ENCODE assay signal across 8 cellular contexts in the genomic region with DNA sequence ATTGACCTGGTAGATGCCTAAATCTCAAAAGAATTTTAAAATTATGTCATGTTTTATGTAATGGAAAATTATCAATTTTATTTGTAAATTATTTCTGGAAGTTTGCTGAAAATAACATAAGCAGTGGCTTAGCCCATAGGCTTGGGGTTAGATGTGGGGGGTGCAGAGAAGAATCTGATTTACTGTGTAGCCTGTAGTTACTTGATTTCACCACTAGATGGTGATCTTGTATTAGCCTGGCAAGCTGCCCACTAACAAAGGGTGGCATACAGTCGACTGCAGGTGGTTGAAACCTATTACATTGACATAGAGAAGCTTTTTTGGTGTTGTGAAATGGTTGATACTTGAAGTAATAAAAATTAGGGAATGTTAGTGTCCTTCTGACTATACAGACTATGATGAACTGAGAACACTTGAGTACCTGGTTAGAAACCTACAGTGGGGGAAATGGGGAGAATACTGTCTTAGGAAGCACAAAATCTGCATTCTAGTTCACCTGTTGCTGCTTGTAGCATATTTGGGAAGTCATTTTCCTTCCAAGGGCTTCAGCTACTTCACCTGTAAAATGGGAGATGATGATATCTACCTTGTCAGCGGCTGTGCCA.
A peak's percentile ranks its signal among the peaks of the same experiment; 100 is the strongest.
DNase-seq lines count a peak whose midpoint lies in the region; TF ChIP-seq lines count a peak whose summit lies in the region.

No MANE protein-coding gene starts in this region.

- no peak overlapping the region for H3K4me3 Mint-ChIP-seq in H9

- H2AFZ ChIP-seq in H9 (ENCODE audit: low read length) (no peak overlapping the region), OCI-LY3 (ENCODE audit: low read depth, low read length) (no peak overlapping the region)

- in situ Hi-C loops in KBM-7 (cut with MboI; ENCODE audit: low pct_unique_long_range_greater_than_20kb, low sequenced_read_pairs) (no loop called here), astrocyte of the spinal cord (cut with HindIII; ENCODE audit: low sequenced_read_pairs) (no loop called here)

- peak; percentile 69 for TF ChIP-seq CTCF in GM10248 (IDR thresholded peaks at IDR 0.05; ENCODE audit: control extremely low read depth, extremely low read depth, low read depth, missing control alignments)
- peak; percentile 96 for TF ChIP-seq CTCF in H9 (conservative IDR thresholded peaks at IDR 0.05)
- peak; percentile 93 for TF ChIP-seq CTCF in OCI-LY3 (IDR thresholded peaks at IDR 0.05; ENCODE audit: low read depth, low read length)
- peak; percentile 76 for TF ChIP-seq CTCF in astrocyte of the spinal cord (IDR thresholded peaks at IDR 0.05; ENCODE audit: low read depth, low read length)
- peak; percentile 65 to 89 (median 81) for TF ChIP-seq CTCF in spleen (IDR thresholded peaks at IDR 0.05 in 8 of 11, conservative IDR thresholded peaks at IDR 0.05 in 3 of 11)

- H4K91ac ChIP-seq in H9 (ENCODE audit: insufficient read length, low read depth, low read length) = no peak overlapping the region

- H4K8ac ChIP-seq in H9 (replicated peaks; ENCODE audit: insufficient read length, low read depth, low read length) = no peak overlapping the region

- H4K5ac ChIP-seq in H9 (ENCODE audit: insufficient read length, low read depth, low read length) = no peak overlapping the region

- no peak overlapping the region for H3K4me2 ChIP-seq in H9 (ENCODE audit: insufficient read depth, insufficient read length, low read length)
- no peak overlapping the region for H3K4me2 ChIP-seq in OCI-LY3 (ENCODE audit: low read length)

- no peaks in the 10 kb centered on the region for H3K23me2 ChIP-seq in H9 (ENCODE audit: insufficient read length, low read depth, low read length, poor library complexity, severe bottlenecking)

- H3K36me3 Mint-ChIP-seq in H9 (ENCODE audit: insufficient read depth in 1 of 3, low read depth in 3 of 3) = no peaks in the 10 kb centered on the region

- H3K79me2 ChIP-seq in H9 (ENCODE audit: insufficient read depth, low read length) (no peaks in the 10 kb centered on the region), OCI-LY3 (ENCODE audit: low read length) (no peaks in the 10 kb centered on the region)

- TF ChIP-seq POLR2A in spleen (IDR thresholded peaks at IDR 0.05) = no peak

- no peaks in the 10 kb centered on the region for H3K9me3 ChIP-seq in H9 (ENCODE audit: control insufficient read depth, low read depth, low read length)
- no peaks in the 10 kb centered on the region for H3K9me3 ChIP-seq in OCI-LY3 (ENCODE audit: insufficient read depth, low read length)
- no peaks in the 10 kb centered on the region for H3K9me3 ChIP-seq in spleen

- H3K4ac ChIP-seq in H9 (ENCODE audit: low read depth, low read length) = no peak overlapping the region

- no peaks in the 10 kb centered on the region for H3K79me1 ChIP-seq in H9 (ENCODE audit: insufficient read depth, low read depth, low read length, poor library complexity, severe bottlenecking)

- H3K27ac ChIP-seq in H9 (ENCODE audit: insufficient read length, low read depth, low read length) = no peak overlapping the region
- no peak overlapping the region for H3K27ac ChIP-seq in OCI-LY3 (ENCODE audit: low read length)
- H3K27ac ChIP-seq in spleen = no peak overlapping the region

- peaks cover 3% of the 10 kb centered on the region in 2 experiments for H3K4me1 Mint-ChIP-seq in H9

- H2BK15ac ChIP-seq in H9 (ENCODE audit: low read depth, low read length) = no peak overlapping the region

- H3T11ph ChIP-seq in H9 (ENCODE audit: low read length) = no peak overlapping the region

- no peak overlapping the region for H3K56ac ChIP-seq in H9 (ENCODE audit: insufficient read length, low read depth, low read length)

- no peak overlapping the region for H3K9ac ChIP-seq in H9 (ENCODE audit: extremely low read depth, insufficient read length, low read length)
- H3K9ac ChIP-seq in OCI-LY3 (ENCODE audit: low read length) = no peak overlapping the region

- no peaks in the 10 kb centered on the region for H4K20me1 ChIP-seq in H9 (ENCODE audit: control insufficient read depth, insufficient read depth, insufficient read length)
- no peaks in the 10 kb centered on the region for H4K20me1 ChIP-seq in OCI-LY3 (ENCODE audit: insufficient read depth, low read length)

- H3K18ac ChIP-seq in H9 (ENCODE audit: insufficient read length, low read depth, low read length) = no peak overlapping the region

- POLR2A ChIA-PET in GM10248 (lab: Yijun Ruan, JAX) = no interaction called here

- no peaks in the 10 kb centered on the region for H3K4me1 ChIP-seq in H9 (ENCODE audit: insufficient read depth, low read length)
- peaks cover 4% of the 10 kb centered on the region; the same call in 1 of the 2 replicates for H3K4me1 ChIP-seq in OCI-LY3 (ENCODE audit: low read length)
- H3K4me1 ChIP-seq in spleen = no peaks in the 10 kb centered on the region

- CTCF ChIA-PET in GM10248 (lab: Yijun Ruan, JAX) = interaction anchor here (0.5 to 7.0 kb wide), 24 partner anchors 8 to 1547 kb away, joined by 3 to 46 read pairs (median 5); no protein-coding TSS in a partner anchor

- H2BK5ac ChIP-seq in H9 (ENCODE audit: insufficient read length, low read length) = no peak overlapping the region

- H2BK120ac ChIP-seq in H9 (ENCODE audit: low read depth, low read length, poor library complexity, severe bottlenecking) = no peak overlapping the region

- H2BK12ac ChIP-seq in H9 (ENCODE audit: insufficient read length, low read depth, low read length) = no peak overlapping the region

- H3K4me3 ChIP-seq in OCI-LY3 (ENCODE audit: low read length) = no peak overlapping the region
- H3K4me3 ChIP-seq in astrocyte of the spinal cord (ENCODE audit: low read depth, low read length) = no peak overlapping the region
- no peak overlapping the region for H3K4me3 ChIP-seq in spleen

- no peak overlapping the region for H2AK5ac ChIP-seq in H9 (ENCODE audit: insufficient read length, low read length)

- H3K14ac ChIP-seq in H9 (ENCODE audit: insufficient read depth, low read length) = no peak overlapping the region

- no peaks in the 10 kb centered on the region for H3K9me3 Mint-ChIP-seq in H9

- peak; percentile 49 for DNase-seq in A172 (ENCODE audit: low spot score)
- DNase-seq in GM10248 (ENCODE audit: extremely low spot score) = peak; percentile 58
- DNase-seq in H9 = peak; percentile 38
- DNase-seq in KBM-7 = peak; percentile 53
- DNase-seq in astrocyte of the spinal cord (ENCODE audit: low read depth, low spot score) = peak; percentile 41
- DNase-seq in iPS DF 4.7 (ENCODE audit: extremely low read depth, low spot score) = peak; percentile 11
- no peak for DNase-seq in spleen

- intact Hi-C loops in spleen (cut with DNase I; ENCODE audit: low total_unique reads) = loop anchor here (10.0 kb wide), 2 partner anchors 1458 to 1548 kb away; no protein-coding TSS in a partner anchor

- H3K23ac ChIP-seq in H9 (ENCODE audit: insufficient read length, low read depth, low read length) = no peak overlapping the region

- H3K27ac Mint-ChIP-seq in H9 = no peak overlapping the region

- H2BK20ac ChIP-seq in H9 (ENCODE audit: low read depth, low read length, poor library complexity, severe bottlenecking) = no peak overlapping the region

- H3K27me3 ChIP-seq in H9 (ENCODE audit: insufficient read depth, low read length) = no peaks in the 10 kb centered on the region
- peaks cover 3% of the 10 kb centered on the region; the same call in 1 of the 2 replicates for H3K27me3 ChIP-seq in OCI-LY3 (ENCODE audit: low read depth, low read length)
- no peaks in the 10 kb centered on the region for H3K27me3 ChIP-seq in spleen (replicated peaks in 1 of 7)

- H3K36me3 ChIP-seq in OCI-LY3 (replicated peaks; ENCODE audit: low read depth, low read length) (no peaks in the 10 kb centered on the region), spleen (no peaks in the 10 kb centered on the region)

- no peaks in the 10 kb centered on the region for H3K27me3 Mint-ChIP-seq in H9 (ENCODE audit: low read depth)

- no CpG with 5 or more reads among the region's 2 CpGs for WGBS in H9 (ENCODE audit: extremely low coverage, insufficient read length, low lambda C conversion rate)
- 47 to 50% (median 49%) methylated on average over 2 of the region's 2 CpGs for WGBS in spleen, 5 donors
